Comparison of ENCODE assay signal across 23 cellular contexts in genomic region chr14:39733741-39734140, GRCh38.
DNase-seq lines count a peak whose midpoint lies in the region; ATAC-seq and TF ChIP-seq lines count a peak whose summit lies in the region.
"Had no signal": no experiment of that assay in that cellular context is flagged by ENCODE, and none has a peak within 500 bp of the region (broad histone marks: within the 10 kb centered on the region; RNA-seq: fewer than 3 reads in every experiment).

No MANE protein-coding gene starts in this region.

- TF ChIP-seq CTCF in omental fat pad (IDR thresholded peaks at IDR 0.05) = no peak

- H3K36me3 Mint-ChIP-seq in stimulated activated naive B cell treated with anti-CD40 and anti-IgM and Interleukin-4, amounts not matched to agents 10 μg/mL and 1 μg/mL and 100 μg/mL, for 72 hours = no peaks in the 10 kb centered on the region
- H3K36me3 Mint-ChIP-seq: CD14-positive monocyte, T-cell had no signal

- DNase-seq in stimulated activated naive B cell treated with anti-CD40 and anti-IgM and Interleukin-4, amounts not matched to agents 10 μg/mL and 1 μg/mL and 100 μg/mL, for 72 hours = no peak
- DNase-seq in omental fat pad (ENCODE audit: low spot score) (no peak), NCI-H524 (lab: John Stamatoyannopoulos, UW) (no peak)
- DNase-seq in stimulated activated CD4-positive, alpha-beta T cell treated with anti-CD3 and anti-CD28 coated beads, Interleukin-4, amount 100 ng/mL, for 1 hour = no peak
- DNase-seq: ACHN, AML-193, DMS 273 treated with DMSO at 0.1 percent for 48 hours, GDM1, GOT3, KG1, NCI-H1436, NCI-H2029 treated with DMSO at 0.1 percent for 48 hours, NCI-H2171 treated with DMSO at 0.1 percent for 48 hours, NCI-H510A, NCI-H82, Right ventricle myocardium superior, SK-N-SH, T-cell had no signal

- H3K4me1 Mint-ChIP-seq in stimulated activated naive B cell treated with anti-CD40 and anti-IgM and Interleukin-4, amounts not matched to agents 10 μg/mL and 1 μg/mL and 100 μg/mL, for 72 hours = no peaks in the 10 kb centered on the region
- H3K4me1 Mint-ChIP-seq: CD14-positive monocyte, T-cell had no signal

- no peak overlapping the region for H3K4me3 Mint-ChIP-seq in stimulated activated naive B cell treated with anti-CD40 and anti-IgM and Interleukin-4, amounts not matched to agents 10 μg/mL and 1 μg/mL and 100 μg/mL, for 72 hours
- H3K4me3 Mint-ChIP-seq: CD14-positive monocyte, T-cell had no signal

- peaks cover 11 to 15% of the 10 kb centered on the region in 2 donors for H3K9me3 Mint-ChIP-seq in stimulated activated naive B cell treated with anti-CD40 and anti-IgM and Interleukin-4, amounts not matched to agents 10 μg/mL and 1 μg/mL and 100 μg/mL, for 72 hours

- H3K27ac Mint-ChIP-seq in stimulated activated naive B cell treated with anti-CD40 and anti-IgM and Interleukin-4, amounts not matched to agents 10 μg/mL and 1 μg/mL and 100 μg/mL, for 72 hours = no peak overlapping the region
- H3K27ac Mint-ChIP-seq: CD14-positive monocyte, T-cell had no signal

- ATAC-seq in GM18907 (IDR thresholded peaks at IDR 0.05; ENCODE audit: unreplicated experiment) (peak; percentile 68), GM21786 (IDR thresholded peaks at IDR 0.05; ENCODE audit: unreplicated experiment) (peak; percentile 65), HG03571 (IDR thresholded peaks at IDR 0.05; ENCODE audit: unreplicated experiment) (peak; percentile 60), omental fat pad (ENCODE audit: low FRiP score) (no peak), HG03045 (IDR thresholded peaks at IDR 0.05; ENCODE audit: unreplicated experiment) (no peak)
- peak; percentile 23 to 41 for ATAC-seq in stimulated activated naive B cell treated with anti-CD40 and anti-IgM and Interleukin-4, amounts not matched to agents 10 μg/mL and 1 μg/mL and 100 μg/mL, for 72 hours (replicated peaks)
- ATAC-seq: T-cell had no signal

- H3K27me3 Mint-ChIP-seq in stimulated activated naive B cell treated with anti-CD40 and anti-IgM and Interleukin-4, amounts not matched to agents 10 μg/mL and 1 μg/mL and 100 μg/mL, for 72 hours = no peaks in the 10 kb centered on the region
- H3K27me3 Mint-ChIP-seq: T-cell had no signal

Comparison
In these comparisons a context has a peak if more than half of its experiments do, and no peak if none do; other contexts are left out.
1. ATAC-seq: peak in GM18907 (single experiment), GM21786 (single experiment), HG03571 (single experiment) and stimulated activated naive B cell treated with anti-CD40 and anti-IgM and Interleukin-4, amounts not matched to agents 10 μg/mL and 1 μg/mL and 100 μg/mL, for 72 hours (2 of 2); none in omental fat pad (single experiment) and HG03045 (single experiment).